ENCODE assay signal across 12 cellular contexts in genomic region chr15:78007965-78008886, GRCh38.
DNase-seq lines count a peak whose midpoint lies in the region; ATAC-seq, FAIRE-seq and TF ChIP-seq lines count a peak whose summit lies in the region.
"Had no signal": no experiment of that assay in that cellular context is flagged by ENCODE, and none has a peak within 500 bp of the region (broad histone marks: within the 10 kb centered on the region; RNA-seq: fewer than 3 reads in every experiment).

No MANE protein-coding gene starts in this region.

- no peak for ATAC-seq in GM21381 (IDR thresholded peaks at IDR 0.05; ENCODE audit: unreplicated experiment)
- ATAC-seq: GM12878, GM23338, K562 had no signal

- TF ChIP-seq CTCF in right atrium auricular region (IDR thresholded peaks at IDR 0.05) (no peak), hepatocyte (IDR thresholded peaks at IDR 0.05; ENCODE audit: poor library complexity) (no peak)

- WGBS in hepatocyte (ENCODE audit: low lambda C conversion rate, missing lambda C conversion rate) = 79% methylated on average over 17 of the region's 17 CpGs
- 67 to 78% (median 74%) methylated on average over 16 to 17 of the region's 17 CpGs for WGBS in small intestine, 3 donors

- H3K36me3 ChIP-seq in right atrium auricular region (peaks cover 38% of the 10 kb centered on the region), skeletal muscle tissue (ENCODE audit: control insufficient read depth in 3 of 3, insufficient read depth in 3 of 3, low read length in 3 of 3) (peaks cover 12 to 27% (median 18%) of the 10 kb centered on the region in 3 donors), hepatocyte (replicated peaks; ENCODE audit: insufficient read depth, low read depth) (no peaks in the 10 kb centered on the region), small intestine (ENCODE audit: control insufficient read depth in 2 of 2, insufficient read depth in 2 of 2, low read length in 2 of 2) (peaks cover 16 to 19% of the 10 kb centered on the region in 2 donors)

- H3K27me3 ChIP-seq in right atrium auricular region (no peaks in the 10 kb centered on the region), skeletal muscle tissue (ENCODE audit: control insufficient read depth in 3 of 3, insufficient read depth in 3 of 3, low read length in 3 of 3) (no peaks in the 10 kb centered on the region), hepatocyte (no peaks in the 10 kb centered on the region), small intestine (ENCODE audit: control insufficient read depth in 2 of 2, insufficient read depth in 2 of 2, low read length in 2 of 2) (no peaks in the 10 kb centered on the region)

- H3K79me2 ChIP-seq in hepatocyte = peaks cover 12% of the 10 kb centered on the region

- H3K4me1 ChIP-seq in right atrium auricular region (peaks cover 0 to 53% of the 10 kb centered on the region in 2 donors), skeletal muscle tissue (ENCODE audit: control insufficient read depth in 3 of 3, insufficient read depth in 3 of 3, low read length in 3 of 3) (peaks cover 52 to 58% (median 54%) of the 10 kb centered on the region in 3 donors), hepatocyte (ENCODE audit: insufficient read depth) (peaks cover 20% of the 10 kb centered on the region), small intestine (ENCODE audit: control insufficient read depth in 2 of 2, insufficient read depth in 1 of 2, low read depth in 1 of 2, low read length in 1 of 2) (peaks cover 0 to 5% of the 10 kb centered on the region in 2 donors)

- H3K9me2 ChIP-seq in hepatocyte (replicated peaks; ENCODE audit: insufficient read depth) = no peaks in the 10 kb centered on the region

- DNase-seq in H54 (ENCODE audit: insufficient read length, low spot score) (peak; percentile 47), amniotic stem cell (lab: John Stamatoyannopoulos, UW) (peak; percentile 38), right atrium auricular region (ENCODE audit: low spot score) (peak; percentile 90), hepatocyte (ENCODE audit: low spot score) (no peak), NCI-H2171 (lab: John Stamatoyannopoulos, UW) (no peak), small intestine (no peak)
- DNase-seq: stimulated activated naive CD4-positive, alpha-beta T cell treated with Interleukin-2 at 50 U/mL for 16 hours had no signal

- H4K20me1 ChIP-seq in hepatocyte (ENCODE audit: insufficient read depth, poor library complexity, severe bottlenecking) = no peaks in the 10 kb centered on the region

- H2AFZ ChIP-seq in hepatocyte = no peak overlapping the region
- H2AFZ ChIP-seq: GM23338 had no signal

- TF ChIP-seq POLR2A in H54 (IDR thresholded peaks at IDR 0.05; ENCODE audit: low read depth, low read length) = no peak

- H3K27ac ChIP-seq in right atrium auricular region = peak overlapping the region; percentile 13 to 65
- H3K27ac ChIP-seq in skeletal muscle tissue (ENCODE audit: low read depth, low read length) = peak overlapping the region; percentile 82
- H3K27ac ChIP-seq in hepatocyte = no peak overlapping the region
- H3K27ac ChIP-seq in small intestine (ENCODE audit: low read depth in 1 of 2, low read length in 1 of 2) = no peak overlapping the region

- H3K9me3 ChIP-seq in right atrium auricular region (no peaks in the 10 kb centered on the region), skeletal muscle tissue (ENCODE audit: control insufficient read depth in 3 of 3, low read length in 3 of 3) (no peaks in the 10 kb centered on the region), hepatocyte (ENCODE audit: low read depth) (no peaks in the 10 kb centered on the region), small intestine (ENCODE audit: control insufficient read depth, low read depth) (no peaks in the 10 kb centered on the region)

- no peak overlapping the region for H3K4me3 ChIP-seq in right atrium auricular region
- H3K4me3 ChIP-seq in skeletal muscle tissue (ENCODE audit: low read length in 3 of 3) = peak overlapping the region in 2 of 3 donors; percentile 2 to 17
- no peak overlapping the region for H3K4me3 ChIP-seq in hepatocyte
- H3K4me3 ChIP-seq in small intestine (ENCODE audit: low read depth in 1 of 2, low read length in 2 of 2) = no peak overlapping the region
- H3K4me3 ChIP-seq: GM12878, GM23338, K562 had no signal

- H3K9ac ChIP-seq in skeletal muscle tissue (ENCODE audit: low read depth in 1 of 3, low read length in 3 of 3) = peak overlapping the region in 2 of 3 donors; percentile 42 to 74

- H3K4me2 ChIP-seq in hepatocyte = no peak overlapping the region
- H3K4me2 ChIP-seq: GM23338 had no signal

- FAIRE-seq in H54 (lab: Jason Lieb, UNC) = no peak
- FAIRE-seq in small intestine (lab: Jason Lieb, UNC) = no peak
- FAIRE-seq: GM12878, K562 had no signal

Comparison
In these comparisons a context has a peak if more than half of its experiments do, and no peak if none do; other contexts are left out.
1. DNase-seq: peak in H54 (single experiment), amniotic stem cell (single experiment) and right atrium auricular region (single experiment); none in hepatocyte (single experiment), NCI-H2171 (single experiment) and small intestine (single experiment).
2. H3K27ac ChIP-seq: peak in right atrium auricular region (2 of 2) and skeletal muscle tissue (single experiment); none in hepatocyte (single experiment) and small intestine (0 of 2).
3. H3K4me3 ChIP-seq: peak in skeletal muscle tissue (2 of 3); none in right atrium auricular region (0 of 2), hepatocyte (single experiment) and small intestine (0 of 2).